11 cellular contexts compared by ENCODE assay signal in the genomic region with DNA sequence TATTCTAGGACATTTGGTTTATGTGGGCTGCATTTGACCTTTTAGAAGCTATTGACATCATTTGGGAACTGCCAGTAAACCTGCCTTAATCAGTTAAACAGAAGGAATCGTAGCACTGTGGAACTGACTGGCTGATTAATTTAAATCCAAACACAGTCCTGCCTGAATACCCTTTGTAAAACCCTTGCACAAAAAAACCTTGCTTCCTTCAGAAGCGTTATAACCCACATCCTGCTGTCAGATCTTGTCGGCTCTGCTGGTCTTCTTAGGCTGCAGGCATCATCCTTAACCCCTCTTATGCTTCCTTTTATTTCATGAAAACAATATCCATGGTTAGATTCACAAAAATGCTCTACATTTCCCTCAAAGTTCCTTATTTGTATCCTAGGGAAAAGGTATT. TPM values are rescaled to one million over a fixed set of nuclear protein-coding genes. Genes with fewer than 3 reads are reported as not detected.
DNase-seq lines count a peak whose midpoint lies in the region; ATAC-seq lines count a peak whose summit lies in the region.
"Had no signal": no experiment of that assay in that cellular context is flagged by ENCODE, and none has a peak within 500 bp of the region (broad histone marks: within the 10 kb centered on the region; RNA-seq: fewer than 3 reads in every experiment).

No MANE protein-coding gene starts in this region.

- no peaks in the 10 kb centered on the region for H3K36me3 Mint-ChIP-seq in activated naive CD4-positive, alpha-beta T cell treated with anti-CD3 and anti-CD28 coated beads, Interleukin-2, amount 10 ng/mL, durations not matched to agents 7 days and 5 days
- H3K36me3 Mint-ChIP-seq in activated T-helper 2 cell treated with anti-CD3 and anti-CD28 coated beads, Interferon-gamma antibody, Interleukin-2, Interleukin-4, amounts not matched to agents 10 μg/mL and 5 μg/mL and 100 μg/mL, durations not matched to agents 14 hours and 24 hours and 36 hours (ENCODE audit: low read depth) = no peaks in the 10 kb centered on the region

- H3K9me3 Mint-ChIP-seq in activated naive CD4-positive, alpha-beta T cell treated with anti-CD3 and anti-CD28 coated beads, Interleukin-2, amount 10 ng/mL, durations not matched to agents 7 days and 5 days = no peaks in the 10 kb centered on the region
- no peaks in the 10 kb centered on the region for H3K9me3 Mint-ChIP-seq in activated T-helper 2 cell treated with anti-CD3 and anti-CD28 coated beads, Interferon-gamma antibody, Interleukin-2, Interleukin-4, amounts not matched to agents 10 μg/mL and 5 μg/mL and 100 μg/mL, durations not matched to agents 14 hours and 24 hours and 36 hours

- DNase-seq in activated naive CD4-positive, alpha-beta T cell treated with anti-CD3 and anti-CD28 coated beads, Interleukin-2, amount 10 ng/mL, durations not matched to agents 7 days and 5 days = peak; percentile 49
- DNase-seq in activated naive CD4-positive, alpha-beta T cell (lab: John Stamatoyannopoulos, UW) = no peak
- DNase-seq in activated T-helper 2 cell treated with anti-CD3 and anti-CD28 coated beads, Interferon-gamma antibody, Interleukin-2, Interleukin-4, amounts not matched to agents 10 μg/mL and 5 μg/mL and 100 μg/mL, durations not matched to agents 14 hours and 24 hours and 36 hours (ENCODE audit: low spot score) = no peak
- DNase-seq in retina (peak; percentile 30), CD1c-positive myeloid dendritic cell (ENCODE audit: extremely low spot score) (no peak), NCI-H1694 (lab: John Stamatoyannopoulos, UW) (no peak), substantia nigra (lab: John Stamatoyannopoulos, UW) (no peak)
- DNase-seq: NCI-H2081 treated with DMSO at 0.1 percent for 48 hours, psoas muscle, SIG-M5 had no signal

- H3K27me3 Mint-ChIP-seq in activated naive CD4-positive, alpha-beta T cell treated with anti-CD3 and anti-CD28 coated beads, Interleukin-2, amount 10 ng/mL, durations not matched to agents 7 days and 5 days = no peaks in the 10 kb centered on the region
- H3K27me3 Mint-ChIP-seq in activated T-helper 2 cell treated with anti-CD3 and anti-CD28 coated beads, Interferon-gamma antibody, Interleukin-2, Interleukin-4, amounts not matched to agents 10 μg/mL and 5 μg/mL and 100 μg/mL, durations not matched to agents 14 hours and 24 hours and 36 hours (ENCODE audit: low read depth) = no peaks in the 10 kb centered on the region

- H3K4me3 Mint-ChIP-seq in activated naive CD4-positive, alpha-beta T cell treated with anti-CD3 and anti-CD28 coated beads, Interleukin-2, amount 10 ng/mL, durations not matched to agents 7 days and 5 days = no peak overlapping the region
- H3K4me3 Mint-ChIP-seq in activated T-helper 2 cell treated with anti-CD3 and anti-CD28 coated beads, Interferon-gamma antibody, Interleukin-2, Interleukin-4, amounts not matched to agents 10 μg/mL and 5 μg/mL and 100 μg/mL, durations not matched to agents 14 hours and 24 hours and 36 hours (ENCODE audit: low read depth) = no peak overlapping the region

- CTCF ChIA-PET in activated naive CD4-positive, alpha-beta T cell treated with anti-CD3 and anti-CD28 coated beads, Interleukin-2, amount 10 ng/mL, durations not matched to agents 7 days and 5 days (lab: Charles Lee) = interaction anchor here (0.8 to 1.5 kb wide), 2 partner anchors 10 to 20 kb away, joined by 3 to 4 read pairs; no protein-coding TSS in a partner anchor

- intact Hi-C loops in activated T-helper 2 cell treated with anti-CD3 and anti-CD28 coated beads, Interferon-gamma antibody, Interleukin-2, Interleukin-4, amounts not matched to agents 10 μg/mL and 5 μg/mL and 100 μg/mL, durations not matched to agents 14 hours and 24 hours and 36 hours (cut with micrococcal nuclease) = no loop called here

- no peak overlapping the region for H3K27ac ChIP-seq in substantia nigra (ENCODE audit: low read depth, low read length, poor library complexity, severe bottlenecking)
- H3K27ac ChIP-seq: psoas muscle had no signal

- H3K27ac Mint-ChIP-seq in activated naive CD4-positive, alpha-beta T cell treated with anti-CD3 and anti-CD28 coated beads, Interleukin-2, amount 10 ng/mL, durations not matched to agents 7 days and 5 days = peak overlapping the region; percentile 8
- peak overlapping the region; percentile 34 for H3K27ac Mint-ChIP-seq in activated T-helper 2 cell treated with anti-CD3 and anti-CD28 coated beads, Interferon-gamma antibody, Interleukin-2, Interleukin-4, amounts not matched to agents 10 μg/mL and 5 μg/mL and 100 μg/mL, durations not matched to agents 14 hours and 24 hours and 36 hours

- peaks cover 22% of the 10 kb centered on the region for H3K4me1 Mint-ChIP-seq in activated naive CD4-positive, alpha-beta T cell treated with anti-CD3 and anti-CD28 coated beads, Interleukin-2, amount 10 ng/mL, durations not matched to agents 7 days and 5 days
- peaks cover 28% of the 10 kb centered on the region for H3K4me1 Mint-ChIP-seq in activated T-helper 2 cell treated with anti-CD3 and anti-CD28 coated beads, Interferon-gamma antibody, Interleukin-2, Interleukin-4, amounts not matched to agents 10 μg/mL and 5 μg/mL and 100 μg/mL, durations not matched to agents 14 hours and 24 hours and 36 hours (ENCODE audit: low read depth)

- ATAC-seq in HG03342 (IDR thresholded peaks at IDR 0.05; ENCODE audit: unreplicated experiment) = peak; percentile 45
- ATAC-seq: psoas muscle had no signal

RNA-seq across cellular contexts. Expression of a gene that starts 46.3 kb away (rescaled TPM):
- 48.0 and 59.9 TPM in 2 replicates for total RNA-seq in activated T-helper 2 cell treated with anti-CD3 and anti-CD28 coated beads, Interferon-gamma antibody, Interleukin-2, Interleukin-4, amounts not matched to agents 10 μg/mL and 5 μg/mL and 100 μg/mL, durations not matched to agents 14 hours and 24 hours and 36 hours

Comparison
In these comparisons a context has a peak if more than half of its experiments do, and no peak if none do; other contexts are left out.
1. DNase-seq: peak in activated naive CD4-positive, alpha-beta T cell treated with anti-CD3 and anti-CD28 coated beads, Interleukin-2, amount 10 ng/mL, durations not matched to agents 7 days and 5 days (single experiment) and retina (single experiment); none in activated naive CD4-positive, alpha-beta T cell (0 of 4), activated T-helper 2 cell treated with anti-CD3 and anti-CD28 coated beads, Interferon-gamma antibody, Interleukin-2, Interleukin-4, amounts not matched to agents 10 μg/mL and 5 μg/mL and 100 μg/mL, durations not matched to agents 14 hours and 24 hours and 36 hours (single experiment), CD1c-positive myeloid dendritic cell (single experiment), NCI-H1694 (single experiment) and substantia nigra (0 of 49).